ENCODE assay signal across 24 cellular contexts in the genomic region with DNA sequence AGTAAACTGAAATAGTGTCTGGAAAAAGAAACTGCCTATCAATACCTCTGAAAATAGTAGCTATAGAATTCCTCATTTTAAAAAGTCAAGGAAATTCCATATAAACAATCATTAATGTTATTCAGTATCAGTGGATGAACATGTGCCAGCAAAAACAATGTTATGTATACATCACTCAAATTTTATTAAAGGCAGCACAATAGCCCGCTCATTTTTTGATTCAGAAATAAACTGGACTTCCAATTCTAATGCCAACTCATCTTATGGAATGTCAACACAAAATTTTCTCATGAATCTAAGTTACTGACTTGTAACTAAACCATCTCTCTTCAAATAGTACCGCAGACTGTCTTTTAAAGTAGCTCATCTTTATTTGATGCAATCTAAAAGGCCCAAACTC. TPM values are rescaled to one million over a fixed set of nuclear protein-coding genes. Genes with fewer than 3 reads are reported as not detected.
A peak's percentile ranks its signal among the peaks of the same experiment; 100 is the strongest.
DNase-seq lines count a peak whose midpoint lies in the region; ATAC-seq and TF ChIP-seq lines count a peak whose summit lies in the region.
"Had no signal": no experiment of that assay in that cellular context is flagged by ENCODE, and none has a peak within 500 bp of the region (broad histone marks: within the 10 kb centered on the region; RNA-seq: fewer than 3 reads in every experiment).

No MANE protein-coding gene starts in this region.

- no peak overlapping the region for H2AFZ ChIP-seq in mammary epithelial cell (ENCODE audit: low read depth, low read length)
- H2AFZ ChIP-seq: neural progenitor cell had no signal

- H3K9me3 ChIP-seq in mammary epithelial cell (replicated peaks; ENCODE audit: insufficient read depth, low read length) (no peaks in the 10 kb centered on the region), left lung (no peaks in the 10 kb centered on the region)
- H3K9me3 ChIP-seq: prostate gland, stomach, upper lobe of right lung had no signal

- peaks cover 36% of the 10 kb centered on the region for H3K36me3 Mint-ChIP-seq in MCF 10A (ENCODE audit: insufficient read depth, unreplicated experiment)
- peaks cover 16% of the 10 kb centered on the region for H3K36me3 Mint-ChIP-seq in chondrocyte (ENCODE audit: low read depth)
- H3K36me3 Mint-ChIP-seq: activated naive CD8-positive, alpha-beta T cell had no signal

- no peak for ATAC-seq in left lung
- ATAC-seq: HepG2, upper lobe of right lung had no signal

- no peaks in the 10 kb centered on the region for H3K27me3 ChIP-seq in mammary epithelial cell (ENCODE audit: insufficient read depth, low read length)
- H3K27me3 ChIP-seq in left lung: no peaks in the 10 kb centered on the region
- H3K27me3 ChIP-seq: dorsolateral prefrontal cortex, neural progenitor cell, stomach, upper lobe of right lung had no signal

- H3K9ac ChIP-seq in mammary epithelial cell (ENCODE audit: insufficient read depth, low read length): no peak overlapping the region
- H3K9ac ChIP-seq: neural progenitor cell had no signal

- H3K27ac Mint-ChIP-seq in MCF 10A (ENCODE audit: low read depth, unreplicated experiment): peak overlapping the region; percentile 8
- peak overlapping the region; percentile 70 for H3K27ac Mint-ChIP-seq in chondrocyte (ENCODE audit: unreplicated experiment)
- H3K27ac Mint-ChIP-seq: activated naive CD8-positive, alpha-beta T cell; activated T-helper 1 cell treated with anti-CD3 and anti-CD28 coated beads, Interleukin-12 subunit alpha, Interleukin-12 subunit beta, Interleukin-2, Interleukin-4 antibody, amounts not matched to agents 30 ng/mL and 10 ng/mL and 1 ng/mL, durations not matched to agents 14 hours and 24 hours and 36 hours; neural progenitor cell had no signal

- H3K4me3 Mint-ChIP-seq in MCF 10A (ENCODE audit: unreplicated experiment) (no peak overlapping the region), chondrocyte (ENCODE audit: unreplicated experiment) (no peak overlapping the region)
- H3K4me3 Mint-ChIP-seq: activated naive CD8-positive, alpha-beta T cell; activated T-helper 1 cell treated with anti-CD3 and anti-CD28 coated beads, Interleukin-12 subunit alpha, Interleukin-12 subunit beta, Interleukin-2, Interleukin-4 antibody, amounts not matched to agents 30 ng/mL and 10 ng/mL and 1 ng/mL, durations not matched to agents 14 hours and 24 hours and 36 hours; neural progenitor cell had no signal

- dilution Hi-C loops in mammary epithelial cell (cut with HindIII; ENCODE audit: low sequenced_read_pairs): loop anchor here (25.0 kb wide), 1 partner anchor 162 kb away; no protein-coding TSS in a partner anchor

- H3K79me2 ChIP-seq in mammary epithelial cell (ENCODE audit: insufficient read depth, low read length): peaks cover 5% of the 10 kb centered on the region

- peaks cover 5% of the 10 kb centered on the region for H4K20me1 ChIP-seq in mammary epithelial cell (ENCODE audit: insufficient read depth, low read length)

- CTCF ChIA-PET in MCF 10A (lab: Yijun Ruan, JAX): interaction anchor here (0.7 to 2.9 kb wide), 4 partner anchors 12 to 900 kb away, joined by 3 to 8 read pairs (median 4); no protein-coding TSS in a partner anchor
- CTCF ChIA-PET in mammary epithelial cell (lab: Charles Lee; ENCODE audit: low non-redundant PET): no interaction called here

- intact Hi-C loops in MCF 10A (cut with micrococcal nuclease): no loop called here
- intact Hi-C loops in mammary epithelial cell (cut with micrococcal nuclease): loop anchor here (5.0 kb wide), 2 partner anchors 77 to 157 kb away; no protein-coding TSS in a partner anchor
- intact Hi-C loops in left lung (cut with DNase I): no loop called here

- H3K9me3 Mint-ChIP-seq in MCF 10A (ENCODE audit: unreplicated experiment): no peaks in the 10 kb centered on the region
- H3K9me3 Mint-ChIP-seq in chondrocyte (ENCODE audit: low read depth): no peaks in the 10 kb centered on the region
- H3K9me3 Mint-ChIP-seq: activated T-helper 1 cell treated with anti-CD3 and anti-CD28 coated beads, Interleukin-12 subunit alpha, Interleukin-12 subunit beta, Interleukin-2, Interleukin-4 antibody, amounts not matched to agents 30 ng/mL and 10 ng/mL and 1 ng/mL, durations not matched to agents 14 hours and 24 hours and 36 hours; neural progenitor cell had no signal

- POLR2A ChIA-PET in MCF 10A (lab: Yijun Ruan, JAX): interaction anchor here (0.5 to 2.9 kb wide), 6 partner anchors 10 to 499 kb away, joined by 3 to 14 read pairs (median 3); no protein-coding TSS in a partner anchor

- BruUV-seq in MCF 10A (replicated peaks; lab: Mats Ljungman, UMichigan): no TSS peak
- no TSS peak for BruUV-seq in mammary epithelial cell (replicated peaks; lab: Mats Ljungman, UMichigan)

- H3K27me3 Mint-ChIP-seq in MCF 10A (ENCODE audit: insufficient read depth, unreplicated experiment): no peaks in the 10 kb centered on the region
- H3K27me3 Mint-ChIP-seq in chondrocyte (ENCODE audit: low read depth): no peaks in the 10 kb centered on the region

- DNase-seq in MCF 10A (ENCODE audit: unreplicated experiment): no peak
- DNase-seq in mammary epithelial cell: no peak
- DNase-seq in chondrocyte (ENCODE audit: low spot score): no peak
- DNase-seq in glomerular endothelial cell (ENCODE audit: extremely low read depth, low read depth, low spot score): peak; percentile 52
- no peak for DNase-seq in left lung
- DNase-seq in NCI-H2196 treated with DMSO at 0.1 percent for 48 hours (lab: John Stamatoyannopoulos, UW; ENCODE audit: unreplicated experiment): no peak
- no peak for DNase-seq in retina
- no peak for DNase-seq in activated naive CD4-positive, alpha-beta T cell treated with Interleukin-2 at 50 U/mL for 16 hours
- DNase-seq: dorsolateral prefrontal cortex; left colon; midbrain; NCI-H1417 treated with DMSO at 0.1 percent for 48 hours; NCI-H526; stimulated activated CD4-positive, alpha-beta T cell treated with anti-CD3 and anti-CD28 coated beads, Interleukin-4, amount 100 ng/mL, for 24 hours; stomach; SW 1271; upper lobe of right lung had no signal

- H3K36me3 ChIP-seq in mammary epithelial cell (ENCODE audit: insufficient read depth, low read length) (peaks cover 16% of the 10 kb centered on the region), left lung (peaks cover 0 to 13% of the 10 kb centered on the region in 2 donors)
- H3K36me3 ChIP-seq: neural progenitor cell, prostate gland had no signal

- in situ Hi-C loops in mammary epithelial cell (cut with MboI; ENCODE audit: low sequenced_read_pairs in 2 of 2): loop anchor here in 1 of 2 donors (25.0 kb wide), 1 partner anchor 888 kb away; no protein-coding TSS in a partner anchor

- no peak overlapping the region for H3K27ac ChIP-seq in mammary epithelial cell (ENCODE audit: insufficient read depth, low read depth, low read length)
- H3K27ac ChIP-seq in left lung: no peak overlapping the region
- H3K27ac ChIP-seq: C4-2B, dorsolateral prefrontal cortex, neural progenitor cell, prostate gland, RWPE1, stomach, upper lobe of right lung had no signal

- H3K4me3 ChIP-seq in mammary epithelial cell (replicated peaks in 1 of 3; ENCODE audit: insufficient read depth in 1 of 3, low read depth in 2 of 3, low read length in 3 of 3): no peak overlapping the region
- no peak overlapping the region for H3K4me3 ChIP-seq in left lung
- H3K4me3 ChIP-seq: dorsolateral prefrontal cortex, neural progenitor cell, prostate gland, stomach, upper lobe of right lung had no signal

- no peak overlapping the region for H3K4me2 ChIP-seq in mammary epithelial cell (ENCODE audit: insufficient read depth, low read depth, low read length)
- H3K4me2 ChIP-seq: neural progenitor cell had no signal

- H3K4me1 ChIP-seq in mammary epithelial cell (ENCODE audit: insufficient read depth, low read length) (no peaks in the 10 kb centered on the region), left lung (no peaks in the 10 kb centered on the region)
- H3K4me1 ChIP-seq: prostate gland, stomach, upper lobe of right lung had no signal

- H3K4me1 Mint-ChIP-seq in MCF 10A (ENCODE audit: insufficient read depth, unreplicated experiment): peaks cover 22% of the 10 kb centered on the region
- H3K4me1 Mint-ChIP-seq in chondrocyte (ENCODE audit: low read depth): peaks cover 55% of the 10 kb centered on the region

- 93% methylated on average over 2 of the region's 2 CpGs for WGBS in mammary epithelial cell (ENCODE audit: low coverage, missing lambda C conversion rate)

- TF ChIP-seq CTCF in MCF 10A (IDR thresholded peaks at IDR 0.05; ENCODE audit: unreplicated experiment) (no peak), mammary epithelial cell (conservative IDR thresholded peaks at IDR 0.05 in 1 of 2, IDR thresholded peaks at IDR 0.05 in 1 of 2; ENCODE audit: extremely low read depth in 1 of 2, insufficient read depth in 1 of 2, low read depth in 1 of 2, low read length in 2 of 2) (no peak), chondrocyte (IDR thresholded peaks at IDR 0.05) (no peak), left lung (IDR thresholded peaks at IDR 0.05) (no peak)

RNA-seq across cellular contexts. Expression of a gene that starts 19.0 kb away (rescaled TPM):
- total RNA-seq in MCF 10A (2022) (103 and 393 TPM in 2 replicates), mammary epithelial cell (over 10,000 TPM in 1 of 2 donors, 1,000 to 10,000 TPM in 1; 3,517 to 11,760 TPM), chondrocyte (1,967 to 2,361 TPM (median 2,311 TPM) in 3 replicates), glomerular endothelial cell (2,289 and 4,309 TPM in 2 replicates), left lung (100 to 1,000 TPM; 498 to 570 TPM)
- 909 TPM for polyA plus RNA-seq in mammary epithelial cell
- polyA minus RNA-seq in mammary epithelial cell: 7,367 TPM
